Comparison of ENCODE assay signal across 8 cellular contexts in genomic region chr6:26104457-26105108, GRCh38. TPM values are rescaled to one million over a fixed set of nuclear protein-coding genes. Genes with fewer than 3 reads are reported as not detected.
A peak's percentile ranks its signal among the peaks of the same experiment; 100 is the strongest.
DNase-seq lines count a peak whose midpoint lies in the region; ATAC-seq, FAIRE-seq and TF ChIP-seq lines count a peak whose summit lies in the region.

No MANE protein-coding gene starts in this region.

- H3K27ac Mint-ChIP-seq in Calu3 (ENCODE audit: unreplicated experiment) (peak overlapping the region; percentile 99), WTC11 (peak overlapping the region; percentile 98)

- H3K27me3 Mint-ChIP-seq in Calu3 (ENCODE audit: unreplicated experiment), result no peaks in the 10 kb centered on the region
- H3K27me3 Mint-ChIP-seq in WTC11 (ENCODE audit: low read depth), result no peaks in the 10 kb centered on the region

- FAIRE-seq in D721Med (lab: Jason Lieb, UNC), result no peak

- H3K9me3 Mint-ChIP-seq in Calu3 (ENCODE audit: low read depth, unreplicated experiment) (peaks cover 5% of the 10 kb centered on the region), WTC11 (peaks cover 30% of the 10 kb centered on the region)

- H3K4me1 Mint-ChIP-seq in Calu3 (ENCODE audit: low read depth, unreplicated experiment) (peaks cover 28% of the 10 kb centered on the region), WTC11 (peaks cover 23% of the 10 kb centered on the region)

- ATAC-seq in HG02884 (IDR thresholded peaks at IDR 0.05; ENCODE audit: unreplicated experiment) (peak; percentile 14), WTC11 (peak; percentile 23), left cardiac atrium (peak in 1 of 2 donors; percentile 8)

- H3K36me3 ChIP-seq in skeletal muscle tissue (ENCODE audit: control insufficient read depth in 3 of 3, insufficient read depth in 3 of 3, low read length in 3 of 3), result no peaks in the 10 kb centered on the region

- H3K27me3 ChIP-seq in skeletal muscle tissue (ENCODE audit: control insufficient read depth in 3 of 3, insufficient read depth in 3 of 3, low read length in 3 of 3), result no peaks in the 10 kb centered on the region

- no TSS peak for BruUV-seq in Calu3 (replicated peaks; lab: Mats Ljungman, UMichigan)

- H3K27ac ChIP-seq in skeletal muscle tissue (ENCODE audit: low read depth, low read length), result peak overlapping the region; percentile 80

- intact Hi-C loops in Calu3 (cut with micrococcal nuclease; ENCODE audit: unreplicated experiment), result loop anchor here (1.0 to 5.0 kb wide), 2 partner anchors 17 to 113 kb away; a partner anchor contains a TSS
- intact Hi-C loops in left cardiac atrium (cut with DNase I), result loop anchor here in 1 of 2 donors (5.0 kb wide), 1 partner anchor 42 kb away; no protein-coding TSS in a partner anchor

- H3K36me3 Mint-ChIP-seq in Calu3 (ENCODE audit: insufficient read depth, unreplicated experiment), result peaks cover 23% of the 10 kb centered on the region
- H3K36me3 Mint-ChIP-seq in WTC11, result peaks cover 23% of the 10 kb centered on the region

- H3K4me3 ChIP-seq in skeletal muscle tissue (ENCODE audit: low read length in 3 of 3), result peak overlapping the region; percentile 79 to 91 (median 90)

- DNase-seq in Calu3 (peak; percentile 29), WTC11 (ENCODE audit: low spot score) (no peak), left cardiac atrium (peak; percentile 24), Kasumi-1 (lab: John Stamatoyannopoulos, UW) (no peak), D721Med (ENCODE audit: insufficient read length, low spot score) (no peak)
- DNase-seq in stimulated activated CD4-positive, alpha-beta T cell treated with anti-CD3 and anti-CD28 coated beads, Interleukin-2, amount 100 ng/mL, for 48 hours, result no peak

- H3K4me3 Mint-ChIP-seq in Calu3 (ENCODE audit: low read depth, unreplicated experiment) (peak overlapping the region; percentile 82), WTC11 (peak overlapping the region; percentile 84)

- TF ChIP-seq CTCF in Calu3 (IDR thresholded peaks at IDR 0.05; ENCODE audit: unreplicated experiment) (no peak), WTC11 (IDR thresholded peaks at IDR 0.05) (no peak), D721Med (IDR thresholded peaks at IDR 0.05; ENCODE audit: insufficient read depth, missing control alignments) (no peak)

- POLR2A ChIA-PET in WTC11 (lab: Charles Lee), result interaction anchor here (0.6 to 8.5 kb wide), 29 partner anchors 15 to 1042 kb away, joined by 3 to 225 read pairs (median 7); a partner anchor contains a TSS

- CTCF ChIA-PET in Calu3 (lab: Charles Lee), result interaction anchor here (0.7 to 3.6 kb wide), 6 partner anchors 11 to 145 kb away, joined by 3 to 21 read pairs (median 10); a partner anchor contains a TSS
- CTCF ChIA-PET in WTC11 (lab: Charles Lee), result interaction anchor here (1.9 to 2.8 kb wide), 2 partner anchors 19 to 78 kb away, joined by 7 to 10 read pairs; a partner anchor contains a TSS

- H3K9ac ChIP-seq in skeletal muscle tissue (ENCODE audit: low read depth in 1 of 3, low read length in 3 of 3), result peak overlapping the region; percentile 73 to 82 (median 80)

- peaks cover 7 to 14% (median 9%) of the 10 kb centered on the region in 3 donors for H3K4me1 ChIP-seq in skeletal muscle tissue (ENCODE audit: control insufficient read depth in 3 of 3, insufficient read depth in 3 of 3, low read length in 3 of 3)

- no peaks in the 10 kb centered on the region for H3K9me3 ChIP-seq in skeletal muscle tissue (ENCODE audit: control insufficient read depth in 3 of 3, low read length in 3 of 3)

TF ChIP-seq in WTC11, 78 proteins besides CTCF, POLR2A, EP300 and RAD21:
- no peak for TF ChIP-seq ZNF138 (CRISPR knock-in tag; conservative IDR thresholded peaks at IDR 0.05)
- TF ChIP-seq GTF2I (CRISPR knock-in tag; conservative IDR thresholded peaks at IDR 0.05), result no peak
- TF ChIP-seq NFATC4 (CRISPR knock-in tag; IDR thresholded peaks at IDR 0.05), result peak; percentile 90
- TF ChIP-seq NFYB (CRISPR knock-in tag; conservative IDR thresholded peaks at IDR 0.05; ENCODE audit: low read depth), result 0 out of 2 replicates have a peak, but pooled peaks have one; percentile 1
- TF ChIP-seq ZNF416 (CRISPR knock-in tag; IDR thresholded peaks at IDR 0.05), result 0 out of 2 replicates have a peak, but pooled peaks have one; percentile 26
- no peak for TF ChIP-seq KAT7 (CRISPR knock-in tag; IDR thresholded peaks at IDR 0.05; ENCODE audit: borderline replicate concordance)
- TF ChIP-seq EMX1 (CRISPR knock-in tag; IDR thresholded peaks at IDR 0.05), result 0 out of 2 replicates have a peak, but pooled peaks have one; percentile 3
- peak; percentile 75; the same call in 1 of the 2 replicates for TF ChIP-seq ERG (CRISPR knock-in tag; IDR thresholded peaks at IDR 0.05)
- TF ChIP-seq HMGXB4 (CRISPR knock-in tag; IDR thresholded peaks at IDR 0.05), result no peak
- peak; percentile 13; the same call in 1 of the 2 replicates for TF ChIP-seq GABPB1 (CRISPR knock-in tag; IDR thresholded peaks at IDR 0.05)
- peak; percentile 16; the same call in 1 of the 2 replicates for TF ChIP-seq ZNF671 (CRISPR knock-in tag; IDR thresholded peaks at IDR 0.05)

RNA-seq across cellular contexts. Expression of gene HFE, which starts 17.4 kb away (rescaled TPM):
- total RNA-seq in Calu3 (2022) (24.9 and 27.1 TPM in 2 replicates), WTC11 (2021) (1.9 to 2.4 TPM (median 2.0 TPM) in 3 replicates), left cardiac atrium (1 to 10 TPM; 6.0 to 8.8 TPM), skeletal muscle tissue (4.7 TPM)

Comparison
In these comparisons a context has a peak if more than half of its experiments do, and no peak if none do; other contexts are left out.
1. DNase-seq: peak in Calu3 (single experiment) and left cardiac atrium (single experiment); none in WTC11 (single experiment), Kasumi-1 (0 of 2), stimulated activated CD4-positive, alpha-beta T cell treated with anti-CD3 and anti-CD28 coated beads, Interleukin-2, amount 100 ng/mL, for 48 hours (0 of 2) and D721Med (single experiment).